ENCODE assay signal across 9 cellular contexts in the genomic region with DNA sequence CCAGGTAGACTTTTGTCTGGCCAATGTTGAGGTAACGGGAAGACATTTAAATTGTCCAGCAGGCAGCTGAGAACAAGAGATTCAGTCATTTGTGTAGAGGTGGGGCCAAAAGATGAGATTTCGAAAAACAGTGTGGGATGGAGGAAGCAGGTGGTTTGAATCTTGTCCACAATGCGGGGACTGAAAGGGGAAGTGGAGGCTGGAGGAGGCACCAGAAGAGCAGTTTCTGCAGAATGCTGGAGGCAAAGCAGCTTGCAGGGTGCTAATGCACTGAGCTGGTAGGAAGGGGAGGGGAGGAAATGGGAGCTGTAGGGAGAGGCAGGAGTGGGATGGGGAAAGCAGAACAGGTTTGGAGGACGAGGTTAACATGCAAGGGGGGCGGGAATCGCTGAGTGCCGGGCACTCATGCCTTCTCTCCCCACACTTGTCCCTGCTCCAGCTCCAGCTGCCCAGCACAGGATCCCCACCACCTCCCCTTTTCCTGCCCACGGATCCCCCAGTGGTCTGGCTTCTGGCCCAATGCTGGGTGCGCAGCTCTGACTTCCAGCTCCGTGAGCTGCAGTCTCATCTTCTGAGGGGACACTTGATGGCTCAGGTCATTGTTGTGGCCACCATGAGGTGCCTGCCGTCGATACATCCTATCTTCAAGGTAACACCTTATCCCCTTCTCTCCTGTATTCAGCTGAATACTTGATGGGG. TPM values are rescaled to one million over a fixed set of nuclear protein-coding genes. Genes with fewer than 3 reads are reported as not detected.
A peak's percentile ranks its signal among the peaks of the same experiment; 100 is the strongest.
DNase-seq lines count a peak whose midpoint lies in the region; ATAC-seq and TF ChIP-seq lines count a peak whose summit lies in the region.
"Had no signal": no experiment of that assay in that cellular context is flagged by ENCODE, and none has a peak within 500 bp of the region (broad histone marks: within the 10 kb centered on the region; RNA-seq: fewer than 3 reads in every experiment).

No MANE protein-coding gene starts in this region.

- TF ChIP-seq CTCF in CD14-positive monocyte (IDR thresholded peaks at IDR 0.05) (no peak), omental fat pad (IDR thresholded peaks at IDR 0.05) (no peak)
- TF ChIP-seq CTCF in activated CD8-positive, alpha-beta T cell treated with anti-CD3 and anti-CD28 coated beads for 36 hours (IDR thresholded peaks at IDR 0.05): no peak

- peaks cover 0 to 13% (median 4%) of the 10 kb centered on the region in 7 donors for H3K9me3 Mint-ChIP-seq in CD14-positive monocyte
- H3K9me3 Mint-ChIP-seq in activated CD8-positive, alpha-beta T cell treated with anti-CD3 and anti-CD28 coated beads for 36 hours: no peaks in the 10 kb centered on the region
- H3K9me3 Mint-ChIP-seq in natural killer cell treated with Interleukin-12 subunit alpha and Interleukin-12 subunit beta and Interleukin-15 and Interleukin-18, amount 100 ng/mL, for 72 hours: no peaks in the 10 kb centered on the region

- DNase-seq in CD14-positive monocyte (ENCODE audit: low spot score) (peak; percentile 59), omental fat pad (ENCODE audit: low spot score) (no peak), NCI-H2029 (lab: John Stamatoyannopoulos, UW) (no peak), erythroblast (lab: John Stamatoyannopoulos, UW) (no peak)
- peak; percentile 37 for DNase-seq in activated CD8-positive, alpha-beta T cell treated with anti-CD3 and anti-CD28 coated beads for 36 hours
- no peak for DNase-seq in natural killer cell treated with Interleukin-12 subunit alpha and Interleukin-12 subunit beta and Interleukin-15 and Interleukin-18, amount 100 ng/mL, for 72 hours (ENCODE audit: low spot score)
- DNase-seq: DMS79 treated with DMSO at 0.1 percent for 48 hours had no signal

- ATAC-seq in GM19035 (IDR thresholded peaks at IDR 0.05; ENCODE audit: unreplicated experiment) (peak; percentile 73), HG03196 (IDR thresholded peaks at IDR 0.05; ENCODE audit: unreplicated experiment) (peak; percentile 69), omental fat pad (ENCODE audit: low FRiP score) (no peak)
- peak; percentile 41 for ATAC-seq in activated CD8-positive, alpha-beta T cell treated with anti-CD3 and anti-CD28 coated beads for 36 hours
- no peak for ATAC-seq in natural killer cell treated with Interleukin-12 subunit alpha and Interleukin-12 subunit beta and Interleukin-15 and Interleukin-18, amount 100 ng/mL, for 72 hours

- H3K36me3 Mint-ChIP-seq in CD14-positive monocyte: peaks cover 4 to 7% of the 10 kb centered on the region in 2 donors
- no peaks in the 10 kb centered on the region for H3K36me3 Mint-ChIP-seq in activated CD8-positive, alpha-beta T cell treated with anti-CD3 and anti-CD28 coated beads for 36 hours (ENCODE audit: low read depth)
- no peaks in the 10 kb centered on the region for H3K36me3 Mint-ChIP-seq in natural killer cell treated with Interleukin-12 subunit alpha and Interleukin-12 subunit beta and Interleukin-15 and Interleukin-18, amount 100 ng/mL, for 72 hours

- CTCF ChIA-PET in activated CD8-positive, alpha-beta T cell treated with anti-CD3 and anti-CD28 coated beads for 36 hours (lab: Charles Lee): interaction anchor here (1.4 kb wide), 1 partner anchor 183 kb away, joined by 3 read pairs; no protein-coding TSS in a partner anchor

- TF ChIP-seq POLR2A in erythroblast (IDR thresholded peaks at IDR 0.05; ENCODE audit: low read length): no peak

- H3K4me1 Mint-ChIP-seq in CD14-positive monocyte: peaks cover 42% of the 10 kb centered on the region
- H3K4me1 Mint-ChIP-seq in activated CD8-positive, alpha-beta T cell treated with anti-CD3 and anti-CD28 coated beads for 36 hours (ENCODE audit: low read depth): peaks cover 30% of the 10 kb centered on the region
- H3K4me1 Mint-ChIP-seq in natural killer cell treated with Interleukin-12 subunit alpha and Interleukin-12 subunit beta and Interleukin-15 and Interleukin-18, amount 100 ng/mL, for 72 hours (ENCODE audit: low read depth in 2 of 2): peaks cover 8 to 15% of the 10 kb centered on the region in 2 donors

- peak overlapping the region in 5 of 7 donors; percentile 13 to 74 (median 47) for H3K27ac Mint-ChIP-seq in CD14-positive monocyte
- H3K27ac Mint-ChIP-seq in activated CD8-positive, alpha-beta T cell treated with anti-CD3 and anti-CD28 coated beads for 36 hours: no peak overlapping the region
- no peak overlapping the region for H3K27ac Mint-ChIP-seq in natural killer cell treated with Interleukin-12 subunit alpha and Interleukin-12 subunit beta and Interleukin-15 and Interleukin-18, amount 100 ng/mL, for 72 hours

- H3K4me3 Mint-ChIP-seq in CD14-positive monocyte: peak overlapping the region; percentile 37 to 83
- no peak overlapping the region for H3K4me3 Mint-ChIP-seq in activated CD8-positive, alpha-beta T cell treated with anti-CD3 and anti-CD28 coated beads for 36 hours
- H3K4me3 Mint-ChIP-seq in natural killer cell treated with Interleukin-12 subunit alpha and Interleukin-12 subunit beta and Interleukin-15 and Interleukin-18, amount 100 ng/mL, for 72 hours: no peak overlapping the region

- POLR2A ChIA-PET in activated CD8-positive, alpha-beta T cell treated with anti-CD3 and anti-CD28 coated beads for 36 hours (lab: Charles Lee): interaction anchor here (1.0 to 1.5 kb wide), 3 partner anchors 10 to 52 kb away, joined by 3 to 4 read pairs (median 3); partner anchors contain the start of genes C17orf100 and MED31

- intact Hi-C loops in CD14-positive monocyte (cut with micrococcal nuclease): loop anchor here in 1 of 2 donors (10.0 kb wide), 1 partner anchor 334 kb away; the partner anchor contains the start of gene ALOX12
- intact Hi-C loops in activated CD8-positive, alpha-beta T cell treated with anti-CD3 and anti-CD28 coated beads for 36 hours (cut with micrococcal nuclease): no loop called here

- peaks cover 34 to 47% (median 43%) of the 10 kb centered on the region in 3 donors for H3K27me3 Mint-ChIP-seq in CD14-positive monocyte (ENCODE audit: low read depth in 3 of 3)
- H3K27me3 Mint-ChIP-seq in activated CD8-positive, alpha-beta T cell treated with anti-CD3 and anti-CD28 coated beads for 36 hours: no peaks in the 10 kb centered on the region
- H3K27me3 Mint-ChIP-seq in natural killer cell treated with Interleukin-12 subunit alpha and Interleukin-12 subunit beta and Interleukin-15 and Interleukin-18, amount 100 ng/mL, for 72 hours: peaks cover 50 to 62% of the 10 kb centered on the region in 2 donors

RNA-seq across cellular contexts. Expression of gene C17orf100, which starts 9.4 kb away (rescaled TPM):
- polyA plus RNA-seq in CD14-positive monocyte: 1 to 10 TPM; 1.2 to 1.8 TPM
- total RNA-seq in activated CD8-positive, alpha-beta T cell treated with anti-CD3 and anti-CD28 coated beads for 36 hours: 1 to 10 TPM; 1.1 to 1.6 TPM
- under 1 TPM; 0.56 to 0.79 (median 0.63) TPM for total RNA-seq in omental fat pad
- 1 to 10 TPM; 1.0 to 1.5 TPM for total RNA-seq in natural killer cell treated with Interleukin-12 subunit alpha and Interleukin-12 subunit beta and Interleukin-15 and Interleukin-18, amount 100 ng/mL, for 72 hours

RNA-seq across cellular contexts. Expression of gene MED31, which starts 9.5 kb away (rescaled TPM):
- 10 to 100 TPM; 33.6 to 38.2 TPM for polyA plus RNA-seq in CD14-positive monocyte
- 10 to 100 TPM; 21.0 to 24.4 TPM for total RNA-seq in activated CD8-positive, alpha-beta T cell treated with anti-CD3 and anti-CD28 coated beads for 36 hours
- 1 to 10 TPM; 5.5 to 9.9 (median 8.2) TPM for total RNA-seq in omental fat pad
- total RNA-seq in natural killer cell treated with Interleukin-12 subunit alpha and Interleukin-12 subunit beta and Interleukin-15 and Interleukin-18, amount 100 ng/mL, for 72 hours: 10 to 100 TPM; 17.3 to 25.3 TPM

RNA-seq across cellular contexts. Expression of gene TXNDC17, which starts 20.1 kb away (rescaled TPM):
- 100 to 1,000 TPM; 319 to 357 TPM for polyA plus RNA-seq in CD14-positive monocyte
- 100 to 1,000 TPM in 1 of 2 experiments, 10 to 100 TPM in 1; 100.0 to 103 TPM for total RNA-seq in activated CD8-positive, alpha-beta T cell treated with anti-CD3 and anti-CD28 coated beads for 36 hours
- 100 to 1,000 TPM in 2 of 4 donors, 10 to 100 TPM in 2; 58.5 to 155 (median 109) TPM for total RNA-seq in omental fat pad
- total RNA-seq in natural killer cell treated with Interleukin-12 subunit alpha and Interleukin-12 subunit beta and Interleukin-15 and Interleukin-18, amount 100 ng/mL, for 72 hours: 100 to 1,000 TPM in 1 of 2 donors, 10 to 100 TPM in 1; 75.9 to 106 TPM

RNA-seq across cellular contexts. Expression of gene KIAA0753, which starts 20.4 kb away (rescaled TPM):
- 1 to 10 TPM; 1.7 to 3.5 TPM for polyA plus RNA-seq in CD14-positive monocyte
- 10 to 100 TPM; 16.5 to 17.3 TPM for total RNA-seq in activated CD8-positive, alpha-beta T cell treated with anti-CD3 and anti-CD28 coated beads for 36 hours
- total RNA-seq in omental fat pad: 10 to 100 TPM in 3 of 4 donors, 1 to 10 TPM in 1; 9.5 to 11.8 (median 11.1) TPM
- total RNA-seq in natural killer cell treated with Interleukin-12 subunit alpha and Interleukin-12 subunit beta and Interleukin-15 and Interleukin-18, amount 100 ng/mL, for 72 hours: 10 to 100 TPM; 16.0 to 29.7 TPM

RNA-seq across cellular contexts. Expression of gene SLC13A5, which starts 52.3 kb away (rescaled TPM):
- not detected for polyA plus RNA-seq in CD14-positive monocyte
- not detected for total RNA-seq in activated CD8-positive, alpha-beta T cell treated with anti-CD3 and anti-CD28 coated beads for 36 hours
- total RNA-seq in omental fat pad: under 1 TPM in 1 of 4 donors, not detected in 3; 0.25 TPM
- not detected for total RNA-seq in natural killer cell treated with Interleukin-12 subunit alpha and Interleukin-12 subunit beta and Interleukin-15 and Interleukin-18, amount 100 ng/mL, for 72 hours

Comparison
In these comparisons a context has a peak if more than half of its experiments do, and no peak if none do; other contexts are left out.
1. DNase-seq: peak in CD14-positive monocyte (single experiment) and activated CD8-positive, alpha-beta T cell treated with anti-CD3 and anti-CD28 coated beads for 36 hours (single experiment); none in omental fat pad (single experiment), NCI-H2029 (single experiment), natural killer cell treated with Interleukin-12 subunit alpha and Interleukin-12 subunit beta and Interleukin-15 and Interleukin-18, amount 100 ng/mL, for 72 hours (single experiment) and erythroblast (0 of 2).
2. H3K27ac Mint-ChIP-seq: peak in CD14-positive monocyte (5 of 7); none in activated CD8-positive, alpha-beta T cell treated with anti-CD3 and anti-CD28 coated beads for 36 hours (single experiment) and natural killer cell treated with Interleukin-12 subunit alpha and Interleukin-12 subunit beta and Interleukin-15 and Interleukin-18, amount 100 ng/mL, for 72 hours (0 of 2).
3. H3K4me3 Mint-ChIP-seq: peak in CD14-positive monocyte (2 of 2); none in activated CD8-positive, alpha-beta T cell treated with anti-CD3 and anti-CD28 coated beads for 36 hours (single experiment) and natural killer cell treated with Interleukin-12 subunit alpha and Interleukin-12 subunit beta and Interleukin-15 and Interleukin-18, amount 100 ng/mL, for 72 hours (single experiment).
4. ATAC-seq: peak in GM19035 (single experiment), HG03196 (single experiment) and activated CD8-positive, alpha-beta T cell treated with anti-CD3 and anti-CD28 coated beads for 36 hours (single experiment); none in omental fat pad (single experiment) and natural killer cell treated with Interleukin-12 subunit alpha and Interleukin-12 subunit beta and Interleukin-15 and Interleukin-18, amount 100 ng/mL, for 72 hours (0 of 2).